8 cellular contexts compared by ENCODE assay signal in genomic region chr19:16888629-16889371, GRCh38. TPM values are rescaled to one million over a fixed set of nuclear protein-coding genes. Genes with fewer than 3 reads are reported as not detected.
DNase-seq lines count a peak whose midpoint lies in the region; ATAC-seq, FAIRE-seq and TF ChIP-seq lines count a peak whose summit lies in the region.

Gene F2RL3 (plus strand): TSS chr19:16888999. CDS start chr19:16889190, 191 bp downstream.

- H3K27ac ChIP-seq in astrocyte (ENCODE audit: low read depth, low read length) (no peak within 1 kb of the TSS), mucosa of rectum (ENCODE audit: low read depth in 2 of 2, low read length in 2 of 2) (peak within 1 kb of the TSS; percentile 52 to 76)

- H3K4me3 Mint-ChIP-seq in astrocyte (ENCODE audit: unreplicated experiment) = no peak within 1 kb of the TSS

- H3K4me3 ChIP-seq in astrocyte (ENCODE audit: insufficient read depth, low read depth, low read length) (no peak within 1 kb of the TSS), mucosa of rectum (ENCODE audit: low read length in 2 of 2) (peak within 1 kb of the TSS; percentile 23 to 48)

- H3K36me3 Mint-ChIP-seq in astrocyte (ENCODE audit: low read depth, unreplicated experiment) = no peaks in the 10 kb centered on the region

- H3K9ac ChIP-seq in astrocyte (ENCODE audit: low read length) = no peak within 1 kb of the TSS
- peak within 1 kb of the TSS in 1 of 2 donors; percentile 26 for H3K9ac ChIP-seq in mucosa of rectum (ENCODE audit: low read depth in 1 of 2, low read length in 2 of 2)

- H3K4me1 ChIP-seq in astrocyte (ENCODE audit: insufficient read depth, low read length) (no peaks in the 10 kb centered on the region), mucosa of rectum (ENCODE audit: control insufficient read depth in 2 of 2, insufficient read depth in 2 of 2, low read length in 2 of 2) (peaks cover under 1 to 5% of the 10 kb centered on the region in 2 donors)

- H3K36me3 ChIP-seq in astrocyte (ENCODE audit: insufficient read depth, low read length) (no peaks in the 10 kb centered on the region), mucosa of rectum (ENCODE audit: control insufficient read depth in 2 of 2, insufficient read depth in 2 of 2, low read length in 2 of 2) (no peaks in the 10 kb centered on the region)

- peak; percentile 53 for ATAC-seq in HG02759 (IDR thresholded peaks at IDR 0.05; ENCODE audit: unreplicated experiment)

- no peak for FAIRE-seq in astrocyte (lab: Jason Lieb, UNC)
- no peak for FAIRE-seq in HTR-8/SVneo (lab: Jason Lieb, UNC)

- H3K9me3 ChIP-seq in astrocyte (ENCODE audit: insufficient read depth, low read depth, low read length) (no peaks in the 10 kb centered on the region), mucosa of rectum (ENCODE audit: control insufficient read depth in 2 of 2, low read length in 2 of 2) (no peaks in the 10 kb centered on the region)

- no peaks in the 10 kb centered on the region for H3K9me3 Mint-ChIP-seq in astrocyte (ENCODE audit: unreplicated experiment)

- DNase-seq in Daoy (ENCODE audit: low read depth) (peak; percentile 89), astrocyte (ENCODE audit: low read depth) (peak; percentile 2), NCI-H187 treated with DMSO at 0.1 percent for 48 hours (lab: John Stamatoyannopoulos, UW) (no peak), HTR-8/SVneo (ENCODE audit: insufficient read length, low spot score) (no peak)
- no peak for DNase-seq in activated naive CD4-positive, alpha-beta T cell (lab: John Stamatoyannopoulos, UW)
- DNase-seq in activated effector memory CD4-positive, alpha-beta T cell treated with anti-CD3 and anti-CD28 coated beads, Interleukin-2, amount 50 U/mL, for 16 hours = no peak

- H3K27me3 ChIP-seq in astrocyte (ENCODE audit: insufficient read depth, low read length) (no peaks in the 10 kb centered on the region), mucosa of rectum (ENCODE audit: control insufficient read depth in 2 of 2, insufficient read depth in 2 of 2, low read length in 2 of 2) (no peaks in the 10 kb centered on the region)

- no peak for TF ChIP-seq CTCF in astrocyte (IDR thresholded peaks at IDR 0.05; ENCODE audit: insufficient read depth, low read depth, low read length)

- no peak within 1 kb of the TSS for H2AFZ ChIP-seq in astrocyte (ENCODE audit: low read depth, low read length)

- no peaks in the 10 kb centered on the region for H3K4me1 Mint-ChIP-seq in astrocyte (ENCODE audit: low read depth, unreplicated experiment)

- H3K79me2 ChIP-seq in astrocyte (ENCODE audit: insufficient read depth, low read length) = no peaks in the 10 kb centered on the region

- H4K20me1 ChIP-seq in astrocyte (ENCODE audit: insufficient read depth, low read length) = no peaks in the 10 kb centered on the region

- H3K27me3 Mint-ChIP-seq in astrocyte (ENCODE audit: low read depth, unreplicated experiment) = peaks cover 22% of the 10 kb centered on the region

- no peak within 1 kb of the TSS for H3K27ac Mint-ChIP-seq in astrocyte (ENCODE audit: unreplicated experiment)

- H3K4me2 ChIP-seq in astrocyte (ENCODE audit: low read length) = no peak within 1 kb of the TSS

RNA-seq across cellular contexts. Expression of gene F2RL3, which starts in this region (rescaled TPM):
- total RNA-seq in Daoy (2014; rRNA removed; shearing (Covaris generic)) = 2.9 and 7.0 TPM in 2 replicates
- total RNA-seq in astrocyte = not detected in 2 replicates

Comparison
In these comparisons a context has a peak if more than half of its experiments do, and no peak if none do; other contexts are left out.
1. Peak in DNase-seq in astrocyte; RNA of the gene not detected or under 1 TPM.